In genomic region chr11:130427049-130427388, GRCh38 we compare ENCODE assay signal across 3 cellular contexts.
TF ChIP-seq lines count a peak whose summit lies in the region.

No MANE protein-coding gene starts in this region.

TF ChIP-seq in SK-N-SH, 30 proteins besides CTCF, POLR2A, EP300 and RAD21 (continued from another document):
- no peak for TF ChIP-seq MXI1 (IDR thresholded peaks at IDR 0.05; ENCODE audit: low read depth, low read length)
- TF ChIP-seq TAF1 (IDR thresholded peaks at IDR 0.05; ENCODE audit: borderline replicate concordance, low read depth, low read length), result no peak
- no peak for TF ChIP-seq RXRA (IDR thresholded peaks at IDR 0.05; ENCODE audit: borderline replicate concordance, low read depth)
- TF ChIP-seq FOSL2 (IDR thresholded peaks at IDR 0.05; ENCODE audit: borderline replicate concordance, low read depth), result no peak
- no peak for TF ChIP-seq POLR2AphosphoS5 (IDR thresholded peaks at IDR 0.05; ENCODE audit: low read depth, low read length)
- no peak for TF ChIP-seq REST (IDR thresholded peaks at IDR 0.05; ENCODE audit: low read depth, low read length)
- TF ChIP-seq TCF12 (IDR thresholded peaks at IDR 0.05), result no peak
- TF ChIP-seq PBX3 (IDR thresholded peaks at IDR 0.05), result no peak
- no peak for TF ChIP-seq YY1 (IDR thresholded peaks at IDR 0.05; ENCODE audit: low read depth)
- no peak for TF ChIP-seq MEF2A (IDR thresholded peaks at IDR 0.05; ENCODE audit: borderline replicate concordance, low read depth)
- no peak for TF ChIP-seq CHD2 (IDR thresholded peaks at IDR 0.05; ENCODE audit: low read length, partially characterized antibody)
- no peak for TF ChIP-seq GABPA (IDR thresholded peaks at IDR 0.05; ENCODE audit: low read depth)
- TF ChIP-seq EZH2phosphoT487 (IDR thresholded peaks at IDR 0.05; ENCODE audit: borderline replicate concordance, low read depth), result no peak
- no peak for TF ChIP-seq NRF1 (IDR thresholded peaks at IDR 0.05; ENCODE audit: low read depth, low read length)
- TF ChIP-seq, protein P1, sequence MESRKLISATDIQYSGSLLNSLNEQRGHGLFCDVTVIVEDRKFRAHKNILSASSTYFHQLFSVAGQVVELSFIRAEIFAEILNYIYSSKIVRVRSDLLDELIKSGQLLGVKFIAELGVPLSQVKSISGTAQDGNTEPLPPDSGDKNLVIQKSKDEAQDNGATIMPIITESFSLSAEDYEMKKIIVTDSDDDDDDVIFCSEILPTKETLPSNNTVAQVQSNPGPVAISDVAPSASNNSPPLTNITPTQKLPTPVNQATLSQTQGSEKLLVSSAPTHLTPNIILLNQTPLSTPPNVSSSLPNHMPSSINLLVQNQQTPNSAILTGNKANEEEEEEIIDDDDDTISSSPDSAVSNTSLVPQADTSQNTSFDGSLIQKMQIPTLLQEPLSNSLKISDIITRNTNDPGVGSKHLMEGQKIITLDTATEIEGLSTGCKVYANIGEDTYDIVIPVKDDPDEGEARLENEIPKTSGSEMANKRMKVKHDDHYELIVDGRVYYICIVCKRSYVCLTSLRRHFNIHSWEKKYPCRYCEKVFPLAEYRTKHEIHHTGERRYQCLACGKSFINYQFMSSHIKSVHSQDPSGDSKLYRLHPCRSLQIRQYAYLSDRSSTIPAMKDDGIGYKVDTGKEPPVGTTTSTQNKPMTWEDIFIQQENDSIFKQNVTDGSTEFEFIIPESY (IDR thresholded peaks at IDR 0.05; ENCODE audit: borderline replicate concordance, low read depth), result no peak

TF ChIP-seq in SK-N-SH treated with all-trans-retinoic acid at 6 μM for 48 hours, 23 proteins besides CTCF, POLR2A, EP300 and RAD21 (continued from another document):
- TF ChIP-seq TSHZ2 (CRISPR knock-in tag; IDR thresholded peaks at IDR 0.05) (no peak), ZFP30 (CRISPR knock-in tag; IDR thresholded peaks at IDR 0.05) (no peak)

TF ChIP-seq in WTC11, 78 proteins besides CTCF, POLR2A, EP300 and RAD21 (continued from another document):
- TF ChIP-seq, protein P2, sequence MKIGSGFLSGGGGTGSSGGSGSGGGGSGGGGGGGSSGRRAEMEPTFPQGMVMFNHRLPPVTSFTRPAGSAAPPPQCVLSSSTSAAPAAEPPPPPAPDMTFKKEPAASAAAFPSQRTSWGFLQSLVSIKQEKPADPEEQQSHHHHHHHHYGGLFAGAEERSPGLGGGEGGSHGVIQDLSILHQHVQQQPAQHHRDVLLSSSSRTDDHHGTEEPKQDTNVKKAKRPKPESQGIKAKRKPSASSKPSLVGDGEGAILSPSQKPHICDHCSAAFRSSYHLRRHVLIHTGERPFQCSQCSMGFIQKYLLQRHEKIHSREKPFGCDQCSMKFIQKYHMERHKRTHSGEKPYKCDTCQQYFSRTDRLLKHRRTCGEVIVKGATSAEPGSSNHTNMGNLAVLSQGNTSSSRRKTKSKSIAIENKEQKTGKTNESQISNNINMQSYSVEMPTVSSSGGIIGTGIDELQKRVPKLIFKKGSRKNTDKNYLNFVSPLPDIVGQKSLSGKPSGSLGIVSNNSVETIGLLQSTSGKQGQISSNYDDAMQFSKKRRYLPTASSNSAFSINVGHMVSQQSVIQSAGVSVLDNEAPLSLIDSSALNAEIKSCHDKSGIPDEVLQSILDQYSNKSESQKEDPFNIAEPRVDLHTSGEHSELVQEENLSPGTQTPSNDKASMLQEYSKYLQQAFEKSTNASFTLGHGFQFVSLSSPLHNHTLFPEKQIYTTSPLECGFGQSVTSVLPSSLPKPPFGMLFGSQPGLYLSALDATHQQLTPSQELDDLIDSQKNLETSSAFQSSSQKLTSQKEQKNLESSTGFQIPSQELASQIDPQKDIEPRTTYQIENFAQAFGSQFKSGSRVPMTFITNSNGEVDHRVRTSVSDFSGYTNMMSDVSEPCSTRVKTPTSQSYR (CRISPR knock-in tag; IDR thresholded peaks at IDR 0.05), result no peak
